In the genomic region with DNA sequence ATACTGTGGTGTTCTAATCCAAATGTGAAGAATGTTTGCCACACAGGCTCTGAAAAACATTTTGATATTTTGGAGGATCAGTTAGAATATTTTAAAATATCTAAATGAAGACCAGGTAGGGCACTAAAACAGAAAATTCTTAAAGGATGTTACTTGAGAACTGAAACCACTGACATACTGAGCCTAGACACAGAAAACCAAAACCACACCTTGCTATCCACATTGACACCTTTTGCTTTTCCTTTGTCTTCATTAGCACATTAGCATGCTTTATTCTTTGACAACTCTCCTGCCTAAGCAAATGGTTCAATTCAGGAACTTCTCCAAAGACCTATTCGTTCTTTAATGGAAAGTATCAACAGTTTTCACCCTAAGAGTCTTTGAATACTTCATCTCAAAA, we compare ENCODE assay signal across 23 cellular contexts.
"Had no signal": no experiment of that assay in that cellular context is flagged by ENCODE, and none has a peak within 500 bp of the region (broad histone marks: within the 10 kb centered on the region; RNA-seq: fewer than 3 reads in every experiment).

No MANE protein-coding gene starts in this region.

- ATAC-seq: foreskin keratinocyte, gastroesophageal sphincter, heart right ventricle, left cardiac atrium, left lung, left ventricle myocardium superior, lower lobe of right lung, mucosa of descending colon had no signal

- H3K27me3 ChIP-seq: dorsolateral prefrontal cortex, esophagus muscularis mucosa, foreskin keratinocyte, gastroesophageal sphincter, heart right ventricle, left lung had no signal

- H3K4me1 ChIP-seq: esophagus muscularis mucosa, foreskin keratinocyte, gastroesophageal sphincter, heart right ventricle, left lung, lower lobe of right lung had no signal

- H3K27ac ChIP-seq: coronary artery, dorsolateral prefrontal cortex, esophagus muscularis mucosa, foreskin keratinocyte, gastroesophageal sphincter, heart right ventricle, left lung, lower lobe of right lung had no signal

- DNase-seq: dermis blood vessel endothelial cell; dorsolateral prefrontal cortex; effector CD4-positive, alpha-beta T cell; effector memory CD4-positive, alpha-beta T cell; foreskin keratinocyte; head of caudate nucleus; heart right ventricle; hippocampal formation; left cardiac atrium; left lung; left ventricle myocardium superior; lower lobe of right lung; mesenchymal stem cell; mucosa of descending colon; naive B cell had no signal

- H3K4me3 ChIP-seq: coronary artery, dorsolateral prefrontal cortex, esophagus muscularis mucosa, gastroesophageal sphincter, heart right ventricle, left lung, lower lobe of right lung, mucosa of descending colon had no signal

- H3K36me3 ChIP-seq: esophagus muscularis mucosa, gastroesophageal sphincter, heart right ventricle, left lung, lower lobe of right lung had no signal

- FAIRE-seq: colon, endothelial cell of umbilical vein, frontal cortex, islet of Langerhans, keratinocyte had no signal

- H3K9me3 ChIP-seq: lower lobe of right lung, mucosa of descending colon had no signal
